29 cellular contexts compared by ENCODE assay signal in genomic region chr2:83376731-83377130, GRCh38.
"Had no signal": no experiment of that assay in that cellular context is flagged by ENCODE, and none has a peak within 500 bp of the region (broad histone marks: within the 10 kb centered on the region; RNA-seq: fewer than 3 reads in every experiment).

No MANE protein-coding gene starts in this region.

- H3K27ac Mint-ChIP-seq: stimulated activated effector memory CD8-positive, alpha-beta T cell treated with anti-CD3 and anti-CD28 coated beads, Interleukin-12 subunit alpha, Interleukin-12 subunit beta, amount 100 ng/mL, for 72 hours; stimulated activated memory B cell treated with anti-CD40 and anti-IgM and Interleukin-4, amounts not matched to agents 10 μg/mL and 1 μg/mL and 100 μg/mL, for 72 hours; stimulated activated naive B cell treated with anti-CD40 and anti-IgM and Interleukin-4, amounts not matched to agents 10 μg/mL and 1 μg/mL and 100 μg/mL, for 72 hours; stimulated activated naive CD8-positive, alpha-beta T cell treated with anti-CD3 and anti-CD28 coated beads, Interleukin-15, amount 100 ng/mL, for 72 hours; stimulated activated naive CD8-positive, alpha-beta T cell treated with anti-CD3 and anti-CD28 coated beads, Interleukin-15, Interleukin-2, amounts not matched to agents 100 ng/mL and 50 ng/mL, for 24 hours; type B pancreatic cell had no signal

- H3K27me3 Mint-ChIP-seq: stimulated activated memory B cell treated with anti-CD40 and anti-IgM and Interleukin-4, amounts not matched to agents 10 μg/mL and 1 μg/mL and 100 μg/mL, for 72 hours; stimulated activated naive B cell treated with anti-CD40 and anti-IgM and Interleukin-4, amounts not matched to agents 10 μg/mL and 1 μg/mL and 100 μg/mL, for 72 hours; stimulated activated naive CD8-positive, alpha-beta T cell treated with anti-CD3 and anti-CD28 coated beads, Interleukin-15, amount 100 ng/mL, for 72 hours; stimulated activated naive CD8-positive, alpha-beta T cell treated with anti-CD3 and anti-CD28 coated beads, Interleukin-15, Interleukin-2, amounts not matched to agents 100 ng/mL and 50 ng/mL, for 24 hours; type B pancreatic cell had no signal

- H3K27me3 ChIP-seq: stomach, suprapubic skin, testis, thyroid gland, tibial artery, tibial nerve, transverse colon, upper lobe of left lung, upper lobe of right lung, uterus, vagina had no signal

- H3K4me3 ChIP-seq: stomach, suprapubic skin, testis, thoracic aorta, thyroid gland, tibial artery, tibial nerve, transverse colon, upper lobe of left lung, upper lobe of right lung, uterus, vagina had no signal

- ATAC-seq: stimulated activated effector memory CD8-positive, alpha-beta T cell treated with anti-CD3 and anti-CD28 coated beads, Interleukin-12 subunit alpha, Interleukin-12 subunit beta, amount 100 ng/mL, for 72 hours; stimulated activated memory B cell treated with anti-CD40 and anti-IgM and Interleukin-4, amounts not matched to agents 10 μg/mL and 1 μg/mL and 100 μg/mL, for 72 hours; stimulated activated naive B cell treated with anti-CD40 and anti-IgM and Interleukin-4, amounts not matched to agents 10 μg/mL and 1 μg/mL and 100 μg/mL, for 72 hours; stimulated activated naive CD8-positive, alpha-beta T cell treated with anti-CD3 and anti-CD28 coated beads, Interleukin-15, amount 100 ng/mL, for 72 hours; stimulated activated naive CD8-positive, alpha-beta T cell treated with anti-CD3 and anti-CD28 coated beads, Interleukin-15, Interleukin-2, amounts not matched to agents 100 U/mL and 50 U/mL, for 24 hours; upper lobe of right lung had no signal

- H3K9me3 ChIP-seq: suprapubic skin, testis, thoracic aorta, thyroid gland, tibial nerve, transverse colon, uterus, vagina had no signal

- H3K9me3 Mint-ChIP-seq: stimulated activated naive CD8-positive, alpha-beta T cell treated with anti-CD3 and anti-CD28 coated beads, Interleukin-15, Interleukin-2, amounts not matched to agents 100 ng/mL and 50 ng/mL, for 24 hours had no signal

- H3K4me1 ChIP-seq: stomach, suprapubic skin, testis, thyroid gland, tibial artery, tibial nerve, transverse colon, upper lobe of left lung, upper lobe of right lung, uterus, vagina had no signal

- H3K4me3 Mint-ChIP-seq: stimulated activated effector memory CD8-positive, alpha-beta T cell treated with anti-CD3 and anti-CD28 coated beads, Interleukin-12 subunit alpha, Interleukin-12 subunit beta, amount 100 ng/mL, for 72 hours; stimulated activated memory B cell treated with anti-CD40 and anti-IgM and Interleukin-4, amounts not matched to agents 10 μg/mL and 1 μg/mL and 100 μg/mL, for 72 hours; stimulated activated naive B cell treated with anti-CD40 and anti-IgM and Interleukin-4, amounts not matched to agents 10 μg/mL and 1 μg/mL and 100 μg/mL, for 72 hours; stimulated activated naive CD8-positive, alpha-beta T cell treated with anti-CD3 and anti-CD28 coated beads, Interleukin-15, amount 100 ng/mL, for 72 hours; stimulated activated naive CD8-positive, alpha-beta T cell treated with anti-CD3 and anti-CD28 coated beads, Interleukin-15, Interleukin-2, amounts not matched to agents 100 ng/mL and 50 ng/mL, for 24 hours; type B pancreatic cell had no signal

- H3K36me3 ChIP-seq: stomach, suprapubic skin, thoracic aorta, thyroid gland, tibial artery, tibial nerve, transverse colon, upper lobe of left lung, upper lobe of right lung, uterus, vagina had no signal

- H3K36me3 Mint-ChIP-seq: stimulated activated effector memory CD8-positive, alpha-beta T cell treated with anti-CD3 and anti-CD28 coated beads, Interleukin-12 subunit alpha, Interleukin-12 subunit beta, amount 100 ng/mL, for 72 hours; stimulated activated memory B cell treated with anti-CD40 and anti-IgM and Interleukin-4, amounts not matched to agents 10 μg/mL and 1 μg/mL and 100 μg/mL, for 72 hours; stimulated activated naive B cell treated with anti-CD40 and anti-IgM and Interleukin-4, amounts not matched to agents 10 μg/mL and 1 μg/mL and 100 μg/mL, for 72 hours; type B pancreatic cell had no signal

- H3K27ac ChIP-seq: stomach, suprapubic skin, testis, thoracic aorta, thyroid gland, tibial artery, tibial nerve, transverse colon, upper lobe of left lung, upper lobe of right lung, uterus, vagina had no signal

- DNase-seq: stimulated activated CD4-positive, alpha-beta T cell treated with anti-CD3 and anti-CD28 coated beads, Interleukin-2, amount 100 ng/mL, for 48 hours; stimulated activated CD4-positive, alpha-beta T cell treated with anti-CD3 and anti-CD28 coated beads, Interleukin-4, amount 100 ng/mL, for 1 hour; stimulated activated CD4-positive, alpha-beta T cell treated with anti-CD3 and anti-CD28 coated beads, Interleukin-4, amount 100 ng/mL, for 24 hours; stimulated activated CD4-positive, alpha-beta T cell treated with anti-CD3 and anti-CD28 coated beads, Interleukin-4, amount 100 ng/mL, for 4 hours; stimulated activated CD8-positive, alpha-beta memory T cell treated with anti-CD3 and anti-CD28 coated beads, Interleukin-4, amount 100 ng/mL, for 48 hours; stimulated activated naive B cell treated with anti-CD40 and anti-IgM and Interleukin-4, amounts not matched to agents 10 μg/mL and 1 μg/mL and 100 μg/mL, for 72 hours; stimulated activated naive CD4-positive, alpha-beta T cell; stimulated activated naive CD4-positive, alpha-beta T cell treated with Interleukin-2 at 50 U/mL for 16 hours; stimulated activated naive CD8-positive, alpha-beta T cell treated with anti-CD3 and anti-CD28 coated beads, Interleukin-15, amount 100 ng/mL, for 72 hours; stimulated activated naive CD8-positive, alpha-beta T cell treated with anti-CD3 and anti-CD28 coated beads, Interleukin-15, Interleukin-2, amounts not matched to agents 100 U/mL and 50 U/mL, for 24 hours; stomach; substantia nigra; testis; thyroid gland; tibial artery; transverse colon; trophoblast cell; upper lobe of left lung; upper lobe of right lung; uterus had no signal

- H3K4me1 Mint-ChIP-seq: stimulated activated effector memory CD8-positive, alpha-beta T cell treated with anti-CD3 and anti-CD28 coated beads, Interleukin-12 subunit alpha, Interleukin-12 subunit beta, amount 100 ng/mL, for 72 hours; stimulated activated memory B cell treated with anti-CD40 and anti-IgM and Interleukin-4, amounts not matched to agents 10 μg/mL and 1 μg/mL and 100 μg/mL, for 72 hours; stimulated activated naive B cell treated with anti-CD40 and anti-IgM and Interleukin-4, amounts not matched to agents 10 μg/mL and 1 μg/mL and 100 μg/mL, for 72 hours; stimulated activated naive CD8-positive, alpha-beta T cell treated with anti-CD3 and anti-CD28 coated beads, Interleukin-15, amount 100 ng/mL, for 72 hours had no signal

- FAIRE-seq: urothelium cell line had no signal
